16 cellular contexts compared by ENCODE assay signal in the genomic region with DNA sequence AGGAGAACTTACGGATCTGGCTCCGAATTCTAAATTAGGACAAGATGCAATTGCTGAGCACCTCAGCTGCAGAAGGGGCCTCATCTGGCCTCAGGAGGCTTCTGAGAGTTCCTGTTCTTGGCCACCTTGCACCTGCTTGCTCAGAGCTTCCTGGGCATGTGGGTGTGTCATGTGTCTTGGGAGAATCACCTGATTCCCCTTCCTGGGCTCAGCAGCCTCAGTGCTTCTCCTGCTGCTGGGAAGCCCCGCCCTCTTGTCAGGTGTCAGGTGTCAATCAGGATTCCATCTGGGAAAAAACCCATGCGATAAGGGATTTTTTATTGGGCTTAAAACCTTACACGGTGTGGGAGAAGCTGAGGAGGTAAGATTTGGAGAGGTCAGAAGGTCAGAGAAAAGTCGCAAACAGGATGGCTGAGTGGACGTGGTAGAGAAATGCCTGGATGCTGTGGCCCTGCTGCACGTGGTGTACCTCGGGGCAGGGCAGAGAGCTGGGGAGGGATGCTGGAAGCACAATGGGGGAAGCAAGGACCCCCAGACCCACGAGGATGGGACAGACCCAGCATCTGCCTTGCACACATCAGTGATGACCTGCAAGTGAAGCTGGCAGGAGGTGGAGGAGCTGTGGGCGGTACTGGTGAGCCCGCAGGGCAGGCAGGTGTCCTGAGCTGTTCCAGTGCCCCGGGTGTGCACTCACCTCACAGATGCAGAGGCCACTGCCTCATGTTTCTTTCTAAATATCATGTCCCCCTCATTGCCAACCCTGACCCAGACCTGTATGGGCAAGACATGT.
DNase-seq lines count a peak whose midpoint lies in the region; ATAC-seq and TF ChIP-seq lines count a peak whose summit lies in the region.
"Had no signal": no experiment of that assay in that cellular context is flagged by ENCODE, and none has a peak within 500 bp of the region (broad histone marks: within the 10 kb centered on the region; RNA-seq: fewer than 3 reads in every experiment).

No MANE protein-coding gene starts in this region.

- no peaks in the 10 kb centered on the region for H4K20me1 ChIP-seq in H9 (ENCODE audit: control insufficient read depth, insufficient read depth, insufficient read length)
- H4K20me1 ChIP-seq: BLaER1 treated with 17β-estradiol and CSF1 and Interleukin-3, amounts not matched to agents 10 nM and 100 nM had no signal

- no peak for TF ChIP-seq CTCF in H9 (conservative IDR thresholded peaks at IDR 0.05)

- no peak overlapping the region for H3K56ac ChIP-seq in H9 (ENCODE audit: insufficient read length, low read depth, low read length)

- no peak overlapping the region for H3K18ac ChIP-seq in H9 (ENCODE audit: insufficient read length, low read depth, low read length)

- no peaks in the 10 kb centered on the region for H3K79me1 ChIP-seq in H9 (ENCODE audit: insufficient read depth, low read depth, low read length, poor library complexity, severe bottlenecking)

- H3K23me2 ChIP-seq in H9 (ENCODE audit: insufficient read length, low read depth, low read length, poor library complexity, severe bottlenecking), result no peaks in the 10 kb centered on the region

- H2BK120ac ChIP-seq in H9 (ENCODE audit: low read depth, low read length, poor library complexity, severe bottlenecking), result no peak overlapping the region

- no peak overlapping the region for H3K4me3 Mint-ChIP-seq in H9
- H3K4me3 Mint-ChIP-seq: CD8-positive, alpha-beta memory T cell had no signal

- H3K9me3 ChIP-seq in H9 (ENCODE audit: control insufficient read depth, low read depth, low read length), result no peaks in the 10 kb centered on the region
- H3K9me3 ChIP-seq: SJCRH30 had no signal

- H3T11ph ChIP-seq in H9 (ENCODE audit: low read length), result no peak overlapping the region

- no peak overlapping the region for H3K9ac ChIP-seq in H9 (ENCODE audit: extremely low read depth, insufficient read length, low read length)
- H3K9ac ChIP-seq: BLaER1 treated with 17β-estradiol and CSF1 and Interleukin-3, amounts not matched to agents 10 nM and 100 nM had no signal

- no peaks in the 10 kb centered on the region for H3K79me2 ChIP-seq in H9 (ENCODE audit: insufficient read depth, low read length)

- H2BK20ac ChIP-seq in H9 (ENCODE audit: low read depth, low read length, poor library complexity, severe bottlenecking), result no peak overlapping the region

- peaks cover 30% of the 10 kb centered on the region for H3K27me3 Mint-ChIP-seq in H9 (ENCODE audit: low read depth)
- H3K27me3 Mint-ChIP-seq: CD8-positive, alpha-beta memory T cell had no signal

- no peak overlapping the region for H2AFZ ChIP-seq in H9 (ENCODE audit: low read length)

- ATAC-seq in HG03097 (IDR thresholded peaks at IDR 0.05; ENCODE audit: low FRiP score, unreplicated experiment), result no peak
- no peak for ATAC-seq in HG03378 (IDR thresholded peaks at IDR 0.05; ENCODE audit: unreplicated experiment)
- ATAC-seq in HG02678 (IDR thresholded peaks at IDR 0.05; ENCODE audit: unreplicated experiment), result no peak
- ATAC-seq: PC-3 had no signal

- no peaks in the 10 kb centered on the region; the same call in 1 of the 2 replicates for H3K27me3 ChIP-seq in H9 (ENCODE audit: insufficient read depth, low read length)
- H3K27me3 ChIP-seq: BLaER1 treated with 17β-estradiol and CSF1 and Interleukin-3, amounts not matched to agents 10 nM and 100 nM had no signal

- H3K4ac ChIP-seq in H9 (ENCODE audit: low read depth, low read length), result no peak overlapping the region

- H3K4me1 Mint-ChIP-seq in H9, result peaks cover 6 to 9% of the 10 kb centered on the region in 2 experiments; a peak in 3 of 4 replicates
- H3K4me1 Mint-ChIP-seq: CD8-positive, alpha-beta memory T cell had no signal

- H3K27ac ChIP-seq in H9 (ENCODE audit: insufficient read length, low read depth, low read length), result no peak overlapping the region
- H3K27ac ChIP-seq: BLaER1 treated with 17β-estradiol and CSF1 and Interleukin-3, amounts not matched to agents 10 nM and 100 nM; RWPE1; SJCRH30 had no signal

- H4K8ac ChIP-seq in H9 (replicated peaks; ENCODE audit: insufficient read length, low read depth, low read length), result no peak overlapping the region

- H4K91ac ChIP-seq in H9 (ENCODE audit: insufficient read length, low read depth, low read length), result no peak overlapping the region

- H3K4me1 ChIP-seq in H9 (ENCODE audit: insufficient read depth, low read length), result 0 out of 2 replicates have a peak, but pooled peaks cover 2% of the 10 kb centered on the region
- H3K4me1 ChIP-seq: SJCRH30 had no signal

- H3K36me3 Mint-ChIP-seq in H9 (ENCODE audit: insufficient read depth in 1 of 3, low read depth in 3 of 3), result no peaks in the 10 kb centered on the region; a peak in 1 of 7 replicates
- H3K36me3 Mint-ChIP-seq: CD8-positive, alpha-beta memory T cell had no signal

- no peak overlapping the region for H2BK12ac ChIP-seq in H9 (ENCODE audit: insufficient read length, low read depth, low read length)

- H3K4me2 ChIP-seq in H9 (ENCODE audit: insufficient read depth, insufficient read length, low read length), result no peak overlapping the region
- H3K4me2 ChIP-seq: BLaER1 treated with 17β-estradiol and CSF1 and Interleukin-3, amounts not matched to agents 10 nM and 100 nM had no signal

- H3K9me3 Mint-ChIP-seq in H9, result no peaks in the 10 kb centered on the region

- H4K5ac ChIP-seq in H9 (ENCODE audit: insufficient read length, low read depth, low read length), result no peak overlapping the region

- H2BK15ac ChIP-seq in H9 (ENCODE audit: low read depth, low read length), result no peak overlapping the region

- no peak overlapping the region for H2BK5ac ChIP-seq in H9 (ENCODE audit: insufficient read length, low read length)

- H3K14ac ChIP-seq in H9 (ENCODE audit: insufficient read depth, low read length), result no peak overlapping the region

- H3K23ac ChIP-seq in H9 (ENCODE audit: insufficient read length, low read depth, low read length), result no peak overlapping the region

- no CpG with 5 or more reads among the region's 13 CpGs for WGBS in H9 (ENCODE audit: extremely low coverage, insufficient read length, low lambda C conversion rate)

- DNase-seq in H9 (peak; percentile 69), SW480 (ENCODE audit: low spot score) (peak; percentile 35), iPS-NIHi7 (ENCODE audit: extremely low spot score) (peak; percentile 66), posterior vena cava (ENCODE audit: low spot score) (peak; percentile 50)
- DNase-seq: CD8-positive, alpha-beta memory T cell; NCI-H1105; NCI-H2081; NCI-H510A; NCI-H82; PC-3; SJCRH30 had no signal

- no peak overlapping the region for H2AK5ac ChIP-seq in H9 (ENCODE audit: insufficient read length, low read length)

- no peak overlapping the region for H3K27ac Mint-ChIP-seq in H9
- H3K27ac Mint-ChIP-seq: CD8-positive, alpha-beta memory T cell had no signal

- intact Hi-C loops in posterior vena cava (cut with DNase I), result no loop called here
